In genomic region chr15:98794211-98794610, GRCh38 we compare ENCODE assay signal across 1 cellular context.
TF ChIP-seq lines count a peak whose summit lies in the region.

No MANE protein-coding gene starts in this region.

TF ChIP-seq in WTC11, 78 proteins besides CTCF, POLR2A, EP300 and RAD21 (continued from another document):
- TF ChIP-seq ZMAT4 (CRISPR knock-in tag; IDR thresholded peaks at IDR 0.05) = no peak
